In genomic region chr17:82236142-82236971, GRCh38 we compare ENCODE assay signal across 1 cellular context.
TF ChIP-seq lines count a peak whose summit lies in the region.

No MANE protein-coding gene starts in this region.

TF ChIP-seq in HepG2, 621 proteins besides CTCF, POLR2A, EP300 and RAD21 (continued from another document and continues in another):
- TF ChIP-seq, protein P1, sequence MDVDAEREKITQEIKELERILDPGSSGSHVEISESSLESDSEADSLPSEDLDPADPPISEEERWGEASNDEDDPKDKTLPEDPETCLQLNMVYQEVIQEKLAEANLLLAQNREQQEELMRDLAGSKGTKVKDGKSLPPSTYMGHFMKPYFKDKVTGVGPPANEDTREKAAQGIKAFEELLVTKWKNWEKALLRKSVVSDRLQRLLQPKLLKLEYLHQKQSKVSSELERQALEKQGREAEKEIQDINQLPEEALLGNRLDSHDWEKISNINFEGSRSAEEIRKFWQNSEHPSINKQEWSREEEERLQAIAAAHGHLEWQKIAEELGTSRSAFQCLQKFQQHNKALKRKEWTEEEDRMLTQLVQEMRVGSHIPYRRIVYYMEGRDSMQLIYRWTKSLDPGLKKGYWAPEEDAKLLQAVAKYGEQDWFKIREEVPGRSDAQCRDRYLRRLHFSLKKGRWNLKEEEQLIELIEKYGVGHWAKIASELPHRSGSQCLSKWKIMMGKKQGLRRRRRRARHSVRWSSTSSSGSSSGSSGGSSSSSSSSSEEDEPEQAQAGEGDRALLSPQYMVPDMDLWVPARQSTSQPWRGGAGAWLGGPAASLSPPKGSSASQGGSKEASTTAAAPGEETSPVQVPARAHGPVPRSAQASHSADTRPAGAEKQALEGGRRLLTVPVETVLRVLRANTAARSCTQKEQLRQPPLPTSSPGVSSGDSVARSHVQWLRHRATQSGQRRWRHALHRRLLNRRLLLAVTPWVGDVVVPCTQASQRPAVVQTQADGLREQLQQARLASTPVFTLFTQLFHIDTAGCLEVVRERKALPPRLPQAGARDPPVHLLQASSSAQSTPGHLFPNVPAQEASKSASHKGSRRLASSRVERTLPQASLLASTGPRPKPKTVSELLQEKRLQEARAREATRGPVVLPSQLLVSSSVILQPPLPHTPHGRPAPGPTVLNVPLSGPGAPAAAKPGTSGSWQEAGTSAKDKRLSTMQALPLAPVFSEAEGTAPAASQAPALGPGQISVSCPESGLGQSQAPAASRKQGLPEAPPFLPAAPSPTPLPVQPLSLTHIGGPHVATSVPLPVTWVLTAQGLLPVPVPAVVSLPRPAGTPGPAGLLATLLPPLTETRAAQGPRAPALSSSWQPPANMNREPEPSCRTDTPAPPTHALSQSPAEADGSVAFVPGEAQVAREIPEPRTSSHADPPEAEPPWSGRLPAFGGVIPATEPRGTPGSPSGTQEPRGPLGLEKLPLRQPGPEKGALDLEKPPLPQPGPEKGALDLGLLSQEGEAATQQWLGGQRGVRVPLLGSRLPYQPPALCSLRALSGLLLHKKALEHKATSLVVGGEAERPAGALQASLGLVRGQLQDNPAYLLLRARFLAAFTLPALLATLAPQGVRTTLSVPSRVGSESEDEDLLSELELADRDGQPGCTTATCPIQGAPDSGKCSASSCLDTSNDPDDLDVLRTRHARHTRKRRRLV (CRISPR knock-in tag; IDR thresholded peaks at IDR 0.05), result peak; percentile 87; the same call in 1 of the 2 replicates
- TF ChIP-seq ZNF33A (CRISPR knock-in tag; IDR thresholded peaks at IDR 0.05; ENCODE audit: borderline replicate concordance) (no peak), SAFB2 (CRISPR knock-in tag; IDR thresholded peaks at IDR 0.05; ENCODE audit: borderline replicate concordance, low read depth) (peak; percentile 82; the same call in 1 of the 2 replicates), GPBP1L1 (CRISPR knock-in tag; IDR thresholded peaks at IDR 0.05) (no peak), SRSF9 (IDR thresholded peaks at IDR 0.05; ENCODE audit: borderline replicate concordance, insufficient read depth, low read depth, low read length, poor library complexity, severe bottlenecking) (no peak), FOXC1 (CRISPR knock-in tag; IDR thresholded peaks at IDR 0.05; ENCODE audit: borderline replicate concordance) (peak; percentile 100), RBM22 (optimal IDR thresholded peaks at IDR 0.05; ENCODE audit: low read length) (peak; percentile 13), MTF1 (CRISPR knock-in tag; IDR thresholded peaks at IDR 0.05) (peak; percentile 94), ZNF775 (CRISPR knock-in tag; IDR thresholded peaks at IDR 0.05; ENCODE audit: borderline replicate concordance) (peak; percentile 80; the same call in 1 of the 2 replicates), FOSL1 (CRISPR knock-in tag; IDR thresholded peaks at IDR 0.05; ENCODE audit: borderline replicate concordance) (peak; percentile 69; the same call in 1 of the 2 replicates), ZNF121 (CRISPR knock-in tag; IDR thresholded peaks at IDR 0.05) (peak; percentile 89), MYPOP (CRISPR knock-in tag; IDR thresholded peaks at IDR 0.05) (peak; percentile 93), ZNF652 (CRISPR knock-in tag; IDR thresholded peaks at IDR 0.05; ENCODE audit: borderline replicate concordance, low read depth) (peak; percentile 51; the same call in 1 of the 2 replicates), SIN3B (IDR thresholded peaks at IDR 0.05; ENCODE audit: low read length) (no peak), FOXA1 (IDR thresholded peaks at IDR 0.05) (no peak), FOXA1 (CRISPR knock-in tag; IDR thresholded peaks at IDR 0.05) (peak; percentile 66; the same call in 1 of the 2 replicates), ZBTB42 (CRISPR knock-in tag; IDR thresholded peaks at IDR 0.05) (peak; percentile 93), TRIM24 (CRISPR knock-in tag; IDR thresholded peaks at IDR 0.05) (no peak), MED8 (CRISPR knock-in tag; IDR thresholded peaks at IDR 0.05; ENCODE audit: insufficient replicate concordance) (no peak), BHLHE40 (IDR thresholded peaks at IDR 0.05; ENCODE audit: low read length) (0 out of 2 replicates have a peak, but pooled peaks have one; percentile 6), SRSF4 (IDR thresholded peaks at IDR 0.05; ENCODE audit: low read depth, low read length, poor library complexity, severe bottlenecking) (peak; percentile 56), MLXIP (CRISPR knock-in tag; IDR thresholded peaks at IDR 0.05; ENCODE audit: borderline replicate concordance) (peak; percentile 92), HOXD1 (CRISPR knock-in tag; IDR thresholded peaks at IDR 0.05) (peak; percentile 81), SMAD3 (CRISPR knock-in tag; IDR thresholded peaks at IDR 0.05) (peak; percentile 96), GTF2F1 (IDR thresholded peaks at IDR 0.05; ENCODE audit: low read length) (no peak), TP53 (CRISPR knock-in tag; conservative IDR thresholded peaks at IDR 0.05) (peak; percentile 82; the same call in 1 of the 2 replicates), MATR3 (CRISPR knock-in tag; IDR thresholded peaks at IDR 0.05) (no peak), JDP2 (CRISPR knock-in tag; IDR thresholded peaks at IDR 0.05; ENCODE audit: borderline replicate concordance) (no peak; the same call in 1 of the 2 replicates), ZNF101 (CRISPR knock-in tag; IDR thresholded peaks at IDR 0.05; ENCODE audit: borderline replicate concordance, low read depth) (peak; percentile 76; the same call in 1 of the 2 replicates), ZNF83 (CRISPR knock-in tag; IDR thresholded peaks at IDR 0.05; ENCODE audit: borderline replicate concordance) (peak; percentile 95), ZNF713 (CRISPR knock-in tag; IDR thresholded peaks at IDR 0.05) (peak; percentile 94), CCAR2 (optimal IDR thresholded peaks at IDR 0.05; ENCODE audit: low read depth, low read length) (peak; percentile 39), SMC3 (IDR thresholded peaks at IDR 0.05; ENCODE audit: low read length) (peak; percentile 29; the same call in 1 of the 2 replicates), ZFP62 (CRISPR knock-in tag; IDR thresholded peaks at IDR 0.05) (no peak), SCMH1 (CRISPR knock-in tag; IDR thresholded peaks at IDR 0.05; ENCODE audit: borderline replicate concordance) (no peak), ZNF768 (CRISPR knock-in tag; IDR thresholded peaks at IDR 0.05) (0 out of 2 replicates have a peak, but pooled peaks have one; percentile 45), HOXA5 (CRISPR knock-in tag; IDR thresholded peaks at IDR 0.05) (peak; percentile 98), ZNF496 (CRISPR knock-in tag; IDR thresholded peaks at IDR 0.05; ENCODE audit: insufficient replicate concordance) (no peak), FOXK2 (IDR thresholded peaks at IDR 0.05) (peak; percentile 81), SP2 (CRISPR knock-in tag; IDR thresholded peaks at IDR 0.05) (peak; percentile 58; the same call in 1 of the 2 replicates), SMARCE1 (IDR thresholded peaks at IDR 0.05; ENCODE audit: borderline replicate concordance) (no peak), FOXO4 (CRISPR knock-in tag; conservative IDR thresholded peaks at IDR 0.05) (peak; percentile 85; the same call in 1 of the 2 replicates), ZNF740 (CRISPR knock-in tag; IDR thresholded peaks at IDR 0.05) (peak; percentile 55; the same call in 1 of the 2 replicates), SOX13 (IDR thresholded peaks at IDR 0.05) (no peak), SOX13 (CRISPR knock-in tag; conservative IDR thresholded peaks at IDR 0.05 in 1 of 2, IDR thresholded peaks at IDR 0.05 in 1 of 2) (peak in 1 of 2 experiments; percentile 74; a peak in 1 of 4 replicates), PRDM4 (CRISPR knock-in tag; IDR thresholded peaks at IDR 0.05; ENCODE audit: borderline replicate concordance) (peak; percentile 66; the same call in 1 of the 2 replicates), ZNF703 (CRISPR knock-in tag; IDR thresholded peaks at IDR 0.05; ENCODE audit: borderline replicate concordance) (peak; percentile 94), U2AF1 (optimal IDR thresholded peaks at IDR 0.05; ENCODE audit: low read depth, low read length) (peak; percentile 65), SYNCRIP (IDR thresholded peaks at IDR 0.05; ENCODE audit: insufficient read depth, low read depth, low read length) (no peak), ZNF138 (CRISPR knock-in tag; IDR thresholded peaks at IDR 0.05; ENCODE audit: low read depth) (peak; percentile 88; the same call in 1 of the 2 replicates), ZFP36 (IDR thresholded peaks at IDR 0.05; ENCODE audit: borderline replicate concordance, low read depth, low read length, partially characterized antibody) (no peak), ZNF207 (IDR thresholded peaks at IDR 0.05; ENCODE audit: borderline replicate concordance) (no peak)
- TF ChIP-seq, protein P2, sequence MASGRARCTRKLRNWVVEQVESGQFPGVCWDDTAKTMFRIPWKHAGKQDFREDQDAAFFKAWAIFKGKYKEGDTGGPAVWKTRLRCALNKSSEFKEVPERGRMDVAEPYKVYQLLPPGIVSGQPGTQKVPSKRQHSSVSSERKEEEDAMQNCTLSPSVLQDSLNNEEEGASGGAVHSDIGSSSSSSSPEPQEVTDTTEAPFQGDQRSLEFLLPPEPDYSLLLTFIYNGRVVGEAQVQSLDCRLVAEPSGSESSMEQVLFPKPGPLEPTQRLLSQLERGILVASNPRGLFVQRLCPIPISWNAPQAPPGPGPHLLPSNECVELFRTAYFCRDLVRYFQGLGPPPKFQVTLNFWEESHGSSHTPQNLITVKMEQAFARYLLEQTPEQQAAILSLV (CRISPR knock-in tag; IDR thresholded peaks at IDR 0.05; ENCODE audit: borderline replicate concordance), result peak; percentile 100
